Comparison of ENCODE assay signal across 20 cellular contexts in the genomic region with DNA sequence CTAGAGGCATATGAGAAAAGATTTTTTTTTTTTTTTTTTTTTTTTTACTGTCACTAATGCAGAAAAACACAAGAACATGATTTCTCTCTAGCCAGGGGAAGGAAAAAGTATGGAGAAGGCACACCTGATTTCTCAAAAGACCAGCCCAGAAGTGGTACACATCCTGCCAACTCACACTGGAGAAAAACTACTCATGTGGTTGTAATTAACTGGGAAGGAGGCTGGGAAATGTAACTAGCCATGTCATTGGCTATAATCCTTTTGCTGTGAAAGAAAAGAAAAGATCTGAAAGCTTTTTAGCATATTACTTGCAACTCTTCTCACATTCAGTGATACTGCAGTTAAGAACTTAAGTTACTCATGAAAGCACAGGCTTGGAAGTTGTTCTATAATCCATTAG.
"Had no signal": no experiment of that assay in that cellular context is flagged by ENCODE, and none has a peak within 500 bp of the region (broad histone marks: within the 10 kb centered on the region; RNA-seq: fewer than 3 reads in every experiment).

No MANE protein-coding gene starts in this region.

- H3K36me3 Mint-ChIP-seq: stimulated activated effector memory CD8-positive, alpha-beta T cell treated with anti-CD3 and anti-CD28 coated beads, Interleukin-12 subunit alpha, Interleukin-12 subunit beta, amount 100 ng/mL, for 72 hours had no signal

- H3K27ac Mint-ChIP-seq: naive B cell; stimulated activated effector memory CD8-positive, alpha-beta T cell treated with anti-CD3 and anti-CD28 coated beads, Interleukin-12 subunit alpha, Interleukin-12 subunit beta, amount 100 ng/mL, for 72 hours; type B pancreatic cell had no signal

- H3K4me3 Mint-ChIP-seq: naive B cell; nephron; stimulated activated effector memory CD8-positive, alpha-beta T cell treated with anti-CD3 and anti-CD28 coated beads, Interleukin-12 subunit alpha, Interleukin-12 subunit beta, amount 100 ng/mL, for 72 hours; type B pancreatic cell had no signal

- H3K4me3 ChIP-seq: colonic mucosa, gastrocnemius medialis, heart right ventricle, prostate gland, right lobe of liver, suprapubic skin, thyroid gland had no signal

- ATAC-seq: gastrocnemius medialis; heart right ventricle; right lobe of liver; stimulated activated effector memory CD8-positive, alpha-beta T cell treated with anti-CD3 and anti-CD28 coated beads, Interleukin-12 subunit alpha, Interleukin-12 subunit beta, amount 100 ng/mL, for 72 hours; stimulated activated naive CD8-positive, alpha-beta T cell treated with anti-CD3 and anti-CD28 coated beads, Interleukin-15, Interleukin-2, amounts not matched to agents 100 U/mL and 50 U/mL, for 24 hours had no signal

- DNase-seq: colonic mucosa; effector CD4-positive, alpha-beta T cell; gastrocnemius medialis; heart right ventricle; hypothalamus; kidney glomerular epithelial cell; mesendoderm; naive B cell; retina; right lobe of liver; stimulated activated CD4-positive, alpha-beta T cell treated with anti-CD3 and anti-CD28 coated beads, Interleukin-4, amount 100 ng/mL, for 1 hour; stimulated activated CD8-positive, alpha-beta memory T cell treated with anti-CD3 and anti-CD28 coated beads, Interleukin-4, amount 100 ng/mL, for 48 hours; stimulated activated naive CD8-positive, alpha-beta T cell treated with anti-CD3 and anti-CD28 coated beads, Interleukin-15, Interleukin-2, amounts not matched to agents 100 U/mL and 50 U/mL, for 24 hours; thyroid gland had no signal

- H3K4me1 Mint-ChIP-seq: naive B cell; stimulated activated effector memory CD8-positive, alpha-beta T cell treated with anti-CD3 and anti-CD28 coated beads, Interleukin-12 subunit alpha, Interleukin-12 subunit beta, amount 100 ng/mL, for 72 hours had no signal

- H3K27ac ChIP-seq: colonic mucosa, gastrocnemius medialis, heart right ventricle, parathyroid adenoma, prostate gland, right lobe of liver, suprapubic skin, thyroid gland had no signal

- H3K27me3 Mint-ChIP-seq: naive B cell, type B pancreatic cell had no signal
